15 cellular contexts compared by ENCODE assay signal in the genomic region with DNA sequence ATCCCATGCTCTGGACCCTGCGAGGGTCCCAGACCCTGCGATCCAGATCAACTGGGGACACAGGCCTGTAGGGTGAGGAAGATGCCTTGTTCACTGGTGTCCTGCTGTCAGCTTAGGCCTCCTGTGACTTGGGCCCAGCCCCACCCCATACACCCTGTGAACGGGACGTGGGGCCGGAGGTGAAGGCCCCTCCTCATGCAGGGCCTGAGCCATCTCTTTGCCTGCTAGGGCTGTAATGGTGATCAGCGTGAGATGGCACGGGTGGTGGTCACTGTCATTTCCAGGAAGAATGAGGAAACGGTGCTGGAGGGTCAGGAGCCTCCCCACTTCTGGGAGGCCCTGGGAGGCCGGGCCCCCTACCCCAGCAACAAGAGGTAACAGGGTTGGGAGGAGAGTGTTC. TPM values are rescaled to one million over a fixed set of nuclear protein-coding genes. Genes with fewer than 3 reads are reported as not detected.
DNase-seq lines count a peak whose midpoint lies in the region; ATAC-seq and TF ChIP-seq lines count a peak whose summit lies in the region.
"Had no signal": no experiment of that assay in that cellular context is flagged by ENCODE, and none has a peak within 500 bp of the region (broad histone marks: within the 10 kb centered on the region; RNA-seq: fewer than 3 reads in every experiment).

No MANE protein-coding gene starts in this region.

- POLR2A ChIA-PET in activated naive CD8-positive, alpha-beta T cell treated with anti-CD3 and anti-CD28 coated beads, Interleukin-2, amount 10 ng/mL, durations not matched to agents 7 days and 5 days (lab: Charles Lee): interaction anchor here (1.3 kb wide), 1 partner anchor 28 kb away, joined by 3 read pairs; no protein-coding TSS in a partner anchor

- H3K4me1 Mint-ChIP-seq in activated naive CD4-positive, alpha-beta T cell treated with anti-CD3 and anti-CD28 coated beads, Interleukin-2, amount 50 U/mL, for 24 hours: peaks cover 36% of the 10 kb centered on the region
- H3K4me1 Mint-ChIP-seq in activated naive CD8-positive, alpha-beta T cell treated with anti-CD3 and anti-CD28 coated beads, Interleukin-2, amount 10 ng/mL, durations not matched to agents 7 days and 5 days: peaks cover 25% of the 10 kb centered on the region

- no peak for DNase-seq in activated naive CD4-positive, alpha-beta T cell treated with anti-CD3 and anti-CD28 coated beads, Interleukin-2, amount 50 U/mL, for 16 hours
- DNase-seq in activated naive CD8-positive, alpha-beta T cell treated with anti-CD3 and anti-CD28 coated beads, Interleukin-2, amount 10 ng/mL, durations not matched to agents 7 days and 5 days: no peak
- no peak for DNase-seq in testis
- no peak for DNase-seq in NCI-H510A treated with DMSO at 0.1 percent for 48 hours (lab: John Stamatoyannopoulos, UW)
- DNase-seq in stimulated activated CD4-positive, alpha-beta T cell treated with anti-CD3 and anti-CD28 coated beads, Interleukin-2, amount 100 ng/mL, for 24 hours: no peak
- DNase-seq: HFFc6, NCI-H510A had no signal

- TF ChIP-seq POLR2A in testis (IDR thresholded peaks at IDR 0.05): no peak

- no peaks in the 10 kb centered on the region for H3K9me3 Mint-ChIP-seq in activated naive CD4-positive, alpha-beta T cell treated with anti-CD3 and anti-CD28 coated beads, Interleukin-2, amount 50 U/mL, for 24 hours
- H3K9me3 Mint-ChIP-seq in activated naive CD8-positive, alpha-beta T cell treated with anti-CD3 and anti-CD28 coated beads, Interleukin-2, amount 10 ng/mL, durations not matched to agents 7 days and 5 days: no peaks in the 10 kb centered on the region
- H3K9me3 Mint-ChIP-seq: CD4-positive, alpha-beta T cell; HFFc6; neural crest cell had no signal

- no peaks in the 10 kb centered on the region for H3K27me3 Mint-ChIP-seq in activated naive CD4-positive, alpha-beta T cell treated with anti-CD3 and anti-CD28 coated beads, Interleukin-2, amount 50 U/mL, for 24 hours
- no peaks in the 10 kb centered on the region for H3K27me3 Mint-ChIP-seq in activated naive CD8-positive, alpha-beta T cell treated with anti-CD3 and anti-CD28 coated beads, Interleukin-2, amount 10 ng/mL, durations not matched to agents 7 days and 5 days
- H3K27me3 Mint-ChIP-seq: CD4-positive, alpha-beta T cell had no signal

- H3K4me3 ChIP-seq in mucosa of stomach (ENCODE audit: low read length): no peak overlapping the region
- H3K4me3 ChIP-seq in testis: no peak overlapping the region
- H3K4me3 ChIP-seq: lung had no signal

- peak overlapping the region; percentile 41 for H3K27ac Mint-ChIP-seq in activated naive CD4-positive, alpha-beta T cell treated with anti-CD3 and anti-CD28 coated beads, Interleukin-2, amount 50 U/mL, for 24 hours
- H3K27ac Mint-ChIP-seq in activated naive CD8-positive, alpha-beta T cell treated with anti-CD3 and anti-CD28 coated beads, Interleukin-2, amount 10 ng/mL, durations not matched to agents 7 days and 5 days: peak overlapping the region; percentile 6
- H3K27ac Mint-ChIP-seq: CD4-positive, alpha-beta T cell; HFFc6 had no signal

- H3K9me3 ChIP-seq in mucosa of stomach (ENCODE audit: control insufficient read depth, low read length) (no peaks in the 10 kb centered on the region), testis (no peaks in the 10 kb centered on the region)
- H3K9me3 ChIP-seq: SK-N-SH had no signal

- 81 to 97% methylated on average over 6 to 9 of the region's 9 CpGs for WGBS in testis, 2 donors

- peak overlapping the region; percentile 40 for H3K9ac ChIP-seq in mucosa of stomach (ENCODE audit: low read length)
- H3K9ac ChIP-seq: SK-N-SH had no signal

- no peaks in the 10 kb centered on the region for H3K27me3 ChIP-seq in mucosa of stomach (ENCODE audit: control insufficient read depth, insufficient read depth, low read length)
- no peaks in the 10 kb centered on the region for H3K27me3 ChIP-seq in testis

- H3K4me3 Mint-ChIP-seq in activated naive CD4-positive, alpha-beta T cell treated with anti-CD3 and anti-CD28 coated beads, Interleukin-2, amount 50 U/mL, for 24 hours: no peak overlapping the region
- no peak overlapping the region for H3K4me3 Mint-ChIP-seq in activated naive CD8-positive, alpha-beta T cell treated with anti-CD3 and anti-CD28 coated beads, Interleukin-2, amount 10 ng/mL, durations not matched to agents 7 days and 5 days
- H3K4me3 Mint-ChIP-seq: CD4-positive, alpha-beta T cell; HFFc6; neural crest cell had no signal

- no peaks in the 10 kb centered on the region for H3K36me3 Mint-ChIP-seq in activated naive CD4-positive, alpha-beta T cell treated with anti-CD3 and anti-CD28 coated beads, Interleukin-2, amount 50 U/mL, for 24 hours
- peaks cover 8% of the 10 kb centered on the region for H3K36me3 Mint-ChIP-seq in activated naive CD8-positive, alpha-beta T cell treated with anti-CD3 and anti-CD28 coated beads, Interleukin-2, amount 10 ng/mL, durations not matched to agents 7 days and 5 days

- no peak for TF ChIP-seq CTCF in testis (IDR thresholded peaks at IDR 0.05)

- intact Hi-C loops in testis (cut with DNase I; ENCODE audit: low total_unique reads): loop anchor here (10.0 kb wide), 1 partner anchor 148 kb away; no protein-coding TSS in a partner anchor

- no peak for ATAC-seq in activated naive CD8-positive, alpha-beta T cell treated with anti-CD3 and anti-CD28 coated beads, Interleukin-2, amount 10 ng/mL, durations not matched to agents 7 days and 5 days (ENCODE audit: low read depth)
- ATAC-seq in GM19395 (IDR thresholded peaks at IDR 0.05; ENCODE audit: unreplicated experiment): no peak

- peaks cover 48% of the 10 kb centered on the region for H3K36me3 ChIP-seq in mucosa of stomach (ENCODE audit: control insufficient read depth, insufficient read depth, low read length)
- no peaks in the 10 kb centered on the region for H3K36me3 ChIP-seq in testis (ENCODE audit: low read depth, missing control alignments)

- H3K4me1 ChIP-seq in mucosa of stomach (ENCODE audit: control insufficient read depth, insufficient read depth, low read length): peaks cover 79% of the 10 kb centered on the region
- peaks cover 45% of the 10 kb centered on the region for H3K4me1 ChIP-seq in testis

- peak overlapping the region; percentile 59 to 78 for H3K27ac ChIP-seq in testis

RNA-seq across cellular contexts. Expression of a gene that starts 12.4 kb away (rescaled TPM):
- total RNA-seq in activated naive CD8-positive, alpha-beta T cell treated with anti-CD3 and anti-CD28 coated beads, Interleukin-2, amount 10 ng/mL, durations not matched to agents 7 days and 5 days: 10 to 100 TPM; 25.2 to 25.3 TPM
- total RNA-seq in testis: 10 to 100 TPM; 16.3 to 17.4 TPM
- polyA plus RNA-seq in testis (ENCODE audit: insufficient read depth, low read depth, low replicate concordance): 9.5 TPM

RNA-seq across cellular contexts. Expression of a gene that starts 26.5 kb away (rescaled TPM):
- 10 to 100 TPM; 36.5 to 45.4 TPM for total RNA-seq in activated naive CD8-positive, alpha-beta T cell treated with anti-CD3 and anti-CD28 coated beads, Interleukin-2, amount 10 ng/mL, durations not matched to agents 7 days and 5 days
- 100 to 1,000 TPM; 155 to 228 TPM for total RNA-seq in testis
- polyA plus RNA-seq in testis (ENCODE audit: insufficient read depth, low read depth, low replicate concordance): 88.4 TPM

RNA-seq across cellular contexts. Expression of a gene that starts 36.1 kb away (rescaled TPM):
- 1 to 10 TPM; 3.2 to 3.7 TPM for total RNA-seq in activated naive CD8-positive, alpha-beta T cell treated with anti-CD3 and anti-CD28 coated beads, Interleukin-2, amount 10 ng/mL, durations not matched to agents 7 days and 5 days
- 10 to 100 TPM; 32.3 to 40.8 TPM for total RNA-seq in testis
- polyA plus RNA-seq in testis (ENCODE audit: insufficient read depth, low read depth, low replicate concordance): 36.9 TPM
- total RNA-seq: A673 had no signal

Comparison
In these comparisons a context has a peak if more than half of its experiments do, and no peak if none do; other contexts are left out.
1. RNA of a gene that starts 36.1 kb away (total RNA-seq): 32.3 to 40.8 TPM in testis; 3.2 to 3.7 TPM in activated naive CD8-positive, alpha-beta T cell treated with anti-CD3 and anti-CD28 coated beads, Interleukin-2, amount 10 ng/mL, durations not matched to agents 7 days and 5 days; every median in the first group is over 4 times any median in the second.